In the genomic region with DNA sequence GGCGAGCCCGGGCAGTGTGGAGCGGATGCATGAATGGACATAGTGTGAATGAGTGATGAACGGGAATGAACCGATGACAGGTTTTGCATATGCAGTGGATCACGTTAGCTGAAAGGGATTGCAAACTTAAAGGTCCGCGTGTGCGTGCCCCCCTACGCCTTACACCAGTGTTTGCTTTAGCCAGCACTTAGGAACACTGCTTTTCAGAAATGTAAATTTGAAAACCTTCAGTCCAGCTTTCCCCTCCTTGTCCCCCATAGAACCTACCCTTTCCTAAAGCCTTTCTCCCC, we compare ENCODE assay signal across 8 cellular contexts. TPM values are rescaled to one million over a fixed set of nuclear protein-coding genes. Genes with fewer than 3 reads are reported as not detected.
DNase-seq lines count a peak whose midpoint lies in the region; TF ChIP-seq lines count a peak whose summit lies in the region.

No MANE protein-coding gene starts in this region.

- H3K4me3 Mint-ChIP-seq in activated CD4-positive, alpha-beta memory T cell treated with anti-CD3 and anti-CD28 coated beads, Interleukin-2, amount 10 ng/mL, durations not matched to agents 7 days and 5 days = peak overlapping the region; percentile 93

- peak overlapping the region; percentile 71 to 84 (median 78) for H3K4me3 ChIP-seq in BLaER1 treated with 17β-estradiol and CSF1 and Interleukin-3, amounts not matched to agents 10 nM and 100 nM
- H3K4me3 ChIP-seq in H7 (ENCODE audit: insufficient read depth, low read depth, low read length) (peak overlapping the region; percentile 100), iPS-20b (ENCODE audit: low read length) (peak overlapping the region; percentile 99), suprapubic skin (peak overlapping the region; percentile 55)

- no peaks in the 10 kb centered on the region for H3K9me3 ChIP-seq in BLaER1 treated with 17β-estradiol and CSF1 and Interleukin-3, amounts not matched to agents 10 nM and 100 nM (replicated peaks in 1 of 11)
- H3K9me3 ChIP-seq in iPS-20b (ENCODE audit: insufficient read depth, low read depth, low read length) (no peaks in the 10 kb centered on the region), suprapubic skin (no peaks in the 10 kb centered on the region)

- H3K36me3 Mint-ChIP-seq in activated CD4-positive, alpha-beta memory T cell treated with anti-CD3 and anti-CD28 coated beads, Interleukin-2, amount 10 ng/mL, durations not matched to agents 7 days and 5 days (ENCODE audit: low read depth) = peaks cover 33% of the 10 kb centered on the region

- POLR2A ChIA-PET in activated CD4-positive, alpha-beta memory T cell treated with anti-CD3 and anti-CD28 coated beads, Interleukin-2, amount 10 ng/mL, durations not matched to agents 7 days and 5 days (lab: Charles Lee) = interaction anchor here (0.8 to 5.5 kb wide), 17 partner anchors 9 to 1274 kb away, joined by 3 to 51 read pairs (median 7); partner anchors contain the start of genes CEP78 and TLE4

- no peak for TF ChIP-seq EP300 in suprapubic skin (IDR thresholded peaks at IDR 0.05)

- peaks cover 52% of the 10 kb centered on the region for H3K4me1 Mint-ChIP-seq in activated CD4-positive, alpha-beta memory T cell treated with anti-CD3 and anti-CD28 coated beads, Interleukin-2, amount 10 ng/mL, durations not matched to agents 7 days and 5 days

- no peak for TF ChIP-seq POLR2A in suprapubic skin (IDR thresholded peaks at IDR 0.05)

- H3K27ac Mint-ChIP-seq in activated CD4-positive, alpha-beta memory T cell treated with anti-CD3 and anti-CD28 coated beads, Interleukin-2, amount 10 ng/mL, durations not matched to agents 7 days and 5 days = peak overlapping the region; percentile 87

- peak overlapping the region; percentile 71 to 91 (median 84) for H3K9ac ChIP-seq in BLaER1 treated with 17β-estradiol and CSF1 and Interleukin-3, amounts not matched to agents 10 nM and 100 nM
- H3K9ac ChIP-seq in iPS-20b (ENCODE audit: low read depth, low read length) = peak overlapping the region; percentile 97

- 2% methylated on average over 10 of the region's 10 CpGs for WGBS in suprapubic skin

- CTCF ChIA-PET in activated CD4-positive, alpha-beta memory T cell treated with anti-CD3 and anti-CD28 coated beads, Interleukin-2, amount 10 ng/mL, durations not matched to agents 7 days and 5 days (lab: Charles Lee) = interaction anchor here (0.9 to 1.5 kb wide), 7 partner anchors 13 to 320 kb away, joined by 3 to 8 read pairs (median 5); partner anchors contain the start of gene CEP78

- peaks cover 0 to 50% (median 7%) of the 10 kb centered on the region in 11 experiments; a peak in 11 of 22 replicates for H4K20me1 ChIP-seq in BLaER1 treated with 17β-estradiol and CSF1 and Interleukin-3, amounts not matched to agents 10 nM and 100 nM

- H3K4me2 ChIP-seq in BLaER1 treated with 17β-estradiol and CSF1 and Interleukin-3, amounts not matched to agents 10 nM and 100 nM = peak overlapping the region; percentile 81 to 97 (median 92)

- H3K4me1 ChIP-seq in BLaER1 treated with 17β-estradiol and CSF1 and Interleukin-3, amounts not matched to agents 10 nM and 100 nM = peaks cover 7 to 32% (median 23%) of the 10 kb centered on the region in 10 experiments; a peak in 19 of 20 replicates
- H3K4me1 ChIP-seq in iPS-20b (ENCODE audit: insufficient read depth, low read length) = peaks cover 18% of the 10 kb centered on the region
- H3K4me1 ChIP-seq in suprapubic skin = peaks cover 30% of the 10 kb centered on the region

- H3K27ac ChIP-seq in BLaER1 treated with 17β-estradiol and CSF1 and Interleukin-3, amounts not matched to agents 10 nM and 100 nM = peak overlapping the region in 10 of 11 experiments; percentile 74 to 93 (median 87); a peak in 20 of 22 replicates
- peak overlapping the region; percentile 80 for H3K27ac ChIP-seq in iPS-20b (ENCODE audit: low read length)
- H3K27ac ChIP-seq in suprapubic skin = no peak overlapping the region

- 0 out of 22 replicates have a peak, but pooled peaks cover 0 to 5% (median 0%) of the 10 kb centered on the region in 11 experiments for H3K27me3 ChIP-seq in BLaER1 treated with 17β-estradiol and CSF1 and Interleukin-3, amounts not matched to agents 10 nM and 100 nM
- H3K27me3 ChIP-seq in H7 (ENCODE audit: control insufficient read depth, insufficient read depth, low read length) (no peaks in the 10 kb centered on the region), iPS-20b (ENCODE audit: insufficient read depth, low read length) (no peaks in the 10 kb centered on the region), suprapubic skin (peaks cover 30% of the 10 kb centered on the region)

- no peaks in the 10 kb centered on the region for H3K27me3 Mint-ChIP-seq in activated CD4-positive, alpha-beta memory T cell treated with anti-CD3 and anti-CD28 coated beads, Interleukin-2, amount 10 ng/mL, durations not matched to agents 7 days and 5 days

- peaks cover 21 to 34% (median 29%) of the 10 kb centered on the region in 11 experiments; a peak in 20 of 22 replicates for H3K36me3 ChIP-seq in BLaER1 treated with 17β-estradiol and CSF1 and Interleukin-3, amounts not matched to agents 10 nM and 100 nM
- peaks cover 18% of the 10 kb centered on the region for H3K36me3 ChIP-seq in H7 (replicated peaks; ENCODE audit: control insufficient read depth, insufficient read depth, low read length)
- H3K36me3 ChIP-seq in iPS-20b (ENCODE audit: insufficient read depth, low read depth, low read length) = peaks cover 34% of the 10 kb centered on the region
- H3K36me3 ChIP-seq in suprapubic skin = no peaks in the 10 kb centered on the region

- no peaks in the 10 kb centered on the region for H3K9me3 Mint-ChIP-seq in activated CD4-positive, alpha-beta memory T cell treated with anti-CD3 and anti-CD28 coated beads, Interleukin-2, amount 10 ng/mL, durations not matched to agents 7 days and 5 days

- no peak for TF ChIP-seq CTCF in suprapubic skin (IDR thresholded peaks at IDR 0.05)

- no peak for DNase-seq in H7
- DNase-seq in activated CD4-positive, alpha-beta memory T cell treated with anti-CD3 and anti-CD28 coated beads, Interleukin-2, amount 10 ng/mL, durations not matched to agents 7 days and 5 days = no peak
- no peak for DNase-seq in suprapubic skin (ENCODE audit: low spot score in 2 of 2)
- no peak for DNase-seq in activated CD4-positive, alpha-beta T cell treated with anti-CD3 and anti-CD28 coated beads for 4 hours
- DNase-seq in DMS153 (lab: John Stamatoyannopoulos, UW) = no peak
- DNase-seq in DMS79 treated with DMSO at 0.1 percent for 48 hours (lab: John Stamatoyannopoulos, UW) = no peak

RNA-seq across cellular contexts. Expression of gene PSAT1, which starts 0.7 kb away (rescaled TPM):
- total RNA-seq in H7 (2014; rRNA removed; shearing (Covaris generic)) = 224 and 271 TPM in 2 replicates
- 100 to 1,000 TPM; 125 to 130 TPM for total RNA-seq in activated CD4-positive, alpha-beta memory T cell treated with anti-CD3 and anti-CD28 coated beads, Interleukin-2, amount 10 ng/mL, durations not matched to agents 7 days and 5 days
- total RNA-seq in suprapubic skin = 100 to 1,000 TPM in 1 of 4 donors, 10 to 100 TPM in 3; 47.4 to 101 (median 75.7) TPM
